1 cellular context compared by ENCODE assay signal in the genomic region with DNA sequence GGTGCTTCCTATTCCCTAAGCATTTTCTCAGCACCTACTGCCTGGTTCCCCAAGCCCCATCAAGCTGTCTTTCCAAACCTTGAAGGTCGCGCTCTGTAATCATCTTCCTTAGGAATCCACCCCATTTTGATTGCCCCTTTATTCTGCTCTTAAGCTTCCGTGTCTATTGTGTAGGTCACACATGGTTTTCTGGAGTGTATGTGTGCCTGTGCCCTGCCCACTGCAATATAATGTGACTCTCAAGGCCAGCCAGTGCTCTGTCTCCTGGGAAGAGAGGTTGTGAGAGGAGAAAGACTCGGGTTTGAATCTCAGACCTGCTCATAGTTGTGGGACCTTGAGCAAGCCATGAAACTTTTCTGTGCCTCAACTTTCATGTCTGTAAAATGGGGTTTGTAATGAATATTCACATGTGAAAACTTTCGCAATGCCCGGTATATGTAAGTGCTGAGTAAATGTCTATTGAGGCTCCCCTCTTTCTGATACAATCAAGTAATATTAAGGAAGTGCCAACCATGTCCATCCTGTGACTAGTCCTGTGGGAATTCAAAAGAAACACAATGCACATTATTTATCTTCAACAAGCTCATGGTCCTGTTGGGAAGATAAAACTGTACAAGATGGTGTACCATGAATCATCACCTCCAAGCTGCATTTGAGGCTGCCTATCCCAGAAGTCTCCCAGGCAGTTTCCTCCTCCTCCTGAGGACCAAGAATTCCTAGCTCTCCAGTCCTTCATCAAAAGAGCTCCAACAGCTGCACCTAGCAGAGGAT.
TF ChIP-seq lines count a peak whose summit lies in the region.

No MANE protein-coding gene starts in this region.

TF ChIP-seq in IMR-90, 13 proteins besides CTCF, POLR2A, EP300 and RAD21:
- TF ChIP-seq FOS (IDR thresholded peaks at IDR 0.05; ENCODE audit: low read depth, low read length) (no peak), RCOR1 (IDR thresholded peaks at IDR 0.05; ENCODE audit: insufficient replicate concordance, low read length) (no peak), MAZ (IDR thresholded peaks at IDR 0.05; ENCODE audit: borderline replicate concordance, low read depth, low read length) (no peak), BHLHE40 (IDR thresholded peaks at IDR 0.05; ENCODE audit: low read depth, low read length) (no peak), MXI1 (IDR thresholded peaks at IDR 0.05; ENCODE audit: borderline replicate concordance, low read depth, low read length) (no peak), NFE2L2 (IDR thresholded peaks at IDR 0.05; ENCODE audit: low read depth, low read length) (no peak), RFX5 (IDR thresholded peaks at IDR 0.05; ENCODE audit: low read depth, low read length) (no peak), MAFK (IDR thresholded peaks at IDR 0.05; ENCODE audit: low read depth, low read length) (no peak), SMC3 (IDR thresholded peaks at IDR 0.05; ENCODE audit: low read depth, low read length) (no peak), CHD1 (IDR thresholded peaks at IDR 0.05; ENCODE audit: low read depth, low read length) (no peak), CEBPB (IDR thresholded peaks at IDR 0.05; ENCODE audit: low read depth, low read length) (no peak)
- TF ChIP-seq, protein P1, sequence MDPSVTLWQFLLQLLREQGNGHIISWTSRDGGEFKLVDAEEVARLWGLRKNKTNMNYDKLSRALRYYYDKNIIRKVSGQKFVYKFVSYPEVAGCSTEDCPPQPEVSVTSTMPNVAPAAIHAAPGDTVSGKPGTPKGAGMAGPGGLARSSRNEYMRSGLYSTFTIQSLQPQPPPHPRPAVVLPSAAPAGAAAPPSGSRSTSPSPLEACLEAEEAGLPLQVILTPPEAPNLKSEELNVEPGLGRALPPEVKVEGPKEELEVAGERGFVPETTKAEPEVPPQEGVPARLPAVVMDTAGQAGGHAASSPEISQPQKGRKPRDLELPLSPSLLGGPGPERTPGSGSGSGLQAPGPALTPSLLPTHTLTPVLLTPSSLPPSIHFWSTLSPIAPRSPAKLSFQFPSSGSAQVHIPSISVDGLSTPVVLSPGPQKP (IDR thresholded peaks at IDR 0.05; ENCODE audit: borderline replicate concordance, low read depth, low read length), result no peak
- TF ChIP-seq, protein P2, sequence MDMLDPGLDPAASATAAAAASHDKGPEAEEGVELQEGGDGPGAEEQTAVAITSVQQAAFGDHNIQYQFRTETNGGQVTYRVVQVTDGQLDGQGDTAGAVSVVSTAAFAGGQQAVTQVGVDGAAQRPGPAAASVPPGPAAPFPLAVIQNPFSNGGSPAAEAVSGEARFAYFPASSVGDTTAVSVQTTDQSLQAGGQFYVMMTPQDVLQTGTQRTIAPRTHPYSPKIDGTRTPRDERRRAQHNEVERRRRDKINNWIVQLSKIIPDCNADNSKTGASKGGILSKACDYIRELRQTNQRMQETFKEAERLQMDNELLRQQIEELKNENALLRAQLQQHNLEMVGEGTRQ (IDR thresholded peaks at IDR 0.05; ENCODE audit: low read depth, low read length), result no peak
